In the genomic region with DNA sequence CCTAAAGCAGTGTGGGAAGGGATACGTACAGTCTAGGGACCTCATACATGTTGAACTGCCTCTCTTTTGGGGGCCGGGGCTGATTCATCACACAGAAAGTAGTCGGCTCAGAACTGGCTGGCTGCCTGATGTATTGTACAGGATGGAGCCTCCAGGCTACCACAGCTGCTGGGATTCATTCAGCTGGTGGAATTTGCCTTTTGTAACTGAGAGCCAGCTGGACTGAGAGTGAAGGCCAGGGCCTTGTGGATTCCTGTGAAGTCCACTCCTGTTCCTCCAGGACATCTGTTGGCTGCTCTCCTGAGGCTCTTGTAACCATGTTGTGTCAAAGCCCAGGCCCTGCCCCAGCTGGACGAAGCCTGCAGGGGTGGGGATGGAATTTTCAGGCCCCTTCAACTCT, we compare ENCODE assay signal across 10 cellular contexts.
A peak's percentile ranks its signal among the peaks of the same experiment; 100 is the strongest.
DNase-seq lines count a peak whose midpoint lies in the region; ATAC-seq, FAIRE-seq and TF ChIP-seq lines count a peak whose summit lies in the region.
"Had no signal": no experiment of that assay in that cellular context is flagged by ENCODE, and none has a peak within 500 bp of the region (broad histone marks: within the 10 kb centered on the region; RNA-seq: fewer than 3 reads in every experiment).

No MANE protein-coding gene starts in this region.

- H3K23ac ChIP-seq in IMR-90 (ENCODE audit: low read depth, low read length), result no peak overlapping the region

- H3K56ac ChIP-seq in IMR-90 (ENCODE audit: extremely low read depth, insufficient read depth, low read length), result no peak overlapping the region

- H3K4me2 ChIP-seq in IMR-90 (ENCODE audit: low read depth, low read length) (0 out of 2 replicates have a peak overlapping the region, but pooled peaks have one; percentile 17), keratinocyte (ENCODE audit: control insufficient read depth, extremely low read depth, insufficient read depth, low read depth, low read length) (peak overlapping the region; percentile 49)

- peak; percentile 71 for FAIRE-seq in keratinocyte (lab: Jason Lieb, UNC)
- FAIRE-seq: islet of Langerhans had no signal

- 0 out of 2 replicates have a peak overlapping the region, but pooled peaks have one; percentile 9 for H2BK20ac ChIP-seq in IMR-90 (ENCODE audit: low read depth, low read length)

- H3K18ac ChIP-seq in IMR-90 (ENCODE audit: low read depth, low read length), result no peak overlapping the region

- H4K91ac ChIP-seq in IMR-90 (ENCODE audit: insufficient read depth, low read depth, low read length), result no peak overlapping the region

- ATAC-seq in IMR-90 (ENCODE audit: low read depth) (peak; percentile 97), GM19395 (IDR thresholded peaks at IDR 0.05; ENCODE audit: unreplicated experiment) (no peak), HG03469 (IDR thresholded peaks at IDR 0.05; ENCODE audit: unreplicated experiment) (no peak)

- H4K20me1 ChIP-seq in IMR-90 (ENCODE audit: insufficient read depth, low read length), result no peaks in the 10 kb centered on the region
- no peaks in the 10 kb centered on the region for H4K20me1 ChIP-seq in keratinocyte (ENCODE audit: control insufficient read depth, extremely low read depth, insufficient read depth, low read length)

- H3K79me1 ChIP-seq in IMR-90 (ENCODE audit: low read depth in 1 of 2, low read length in 2 of 2), result no peaks in the 10 kb centered on the region

- intact Hi-C loops in IMR-90 (cut with micrococcal nuclease), result loop anchor here (10.0 kb wide), 1 partner anchor 629 kb away; no protein-coding TSS in a partner anchor

- in situ Hi-C loops in IMR-90 (cut with MboI; ENCODE audit: low sequenced_read_pairs), result no loop called here

- no peak overlapping the region for H3K4me3 ChIP-seq in IMR-90 (ENCODE audit: insufficient read depth, low read depth, low read length)
- H3K4me3 ChIP-seq in choroid plexus epithelial cell (ENCODE audit: low read depth, low read length), result no peak overlapping the region
- H3K4me3 ChIP-seq in keratinocyte (ENCODE audit: control insufficient read depth in 2 of 3, extremely low read depth in 1 of 3, insufficient read depth in 2 of 3, low read depth in 1 of 3, low read length in 3 of 3), result no peak overlapping the region

- no peaks in the 10 kb centered on the region for H3K36me3 ChIP-seq in IMR-90 (ENCODE audit: control insufficient read depth, insufficient read depth, low read length)
- H3K36me3 ChIP-seq in keratinocyte (ENCODE audit: control insufficient read depth in 2 of 2, extremely low read depth in 1 of 2, insufficient read depth in 2 of 2, low read length in 2 of 2), result no peaks in the 10 kb centered on the region

- H4K5ac ChIP-seq in IMR-90 (ENCODE audit: low read depth, low read length), result no peak overlapping the region

- no peaks in the 10 kb centered on the region for H3K79me2 ChIP-seq in keratinocyte (ENCODE audit: control insufficient read depth, insufficient read depth, low read length)

- 0% methylated on average over 2 of the region's 4 CpGs; no CpG with 5 or more reads in 1 of the 2 experiments for WGBS in IMR-90 (ENCODE audit: extremely low coverage in 2 of 2, insufficient read length in 1 of 2), 2 experiments

- H3K4me1 Mint-ChIP-seq in activated T-cell treated with anti-CD3 and anti-CD28 coated beads, Interleukin-2, amount 50 U/mL, for 24 hours (ENCODE audit: low read depth), result no peaks in the 10 kb centered on the region
- H3K4me1 Mint-ChIP-seq: activated naive CD8-positive, alpha-beta T cell treated with anti-CD3 and anti-CD28 coated beads, Interleukin-2, amount 10 ng/mL, durations not matched to agents 7 days and 5 days had no signal

- H3K27me3 Mint-ChIP-seq in activated T-cell treated with anti-CD3 and anti-CD28 coated beads, Interleukin-2, amount 50 U/mL, for 24 hours, result no peaks in the 10 kb centered on the region
- H3K27me3 Mint-ChIP-seq: activated naive CD8-positive, alpha-beta T cell treated with anti-CD3 and anti-CD28 coated beads, Interleukin-2, amount 10 ng/mL, durations not matched to agents 7 days and 5 days had no signal

- H3K27ac ChIP-seq in IMR-90 (ENCODE audit: insufficient read depth, low read length) (peak overlapping the region; percentile 29; the same call in 1 of the 2 replicates), keratinocyte (ENCODE audit: control insufficient read depth, insufficient read depth, low read length) (no peak overlapping the region)

- POLR2A ChIA-PET in IMR-90 (lab: Charles Lee; ENCODE audit: unreplicated experiment), result no interaction called here

- dilution Hi-C loops in IMR-90 (cut with HindIII; ENCODE audit: low sequenced_read_pairs, unreplicated experiment), result no loop called here
- dilution Hi-C loops in keratinocyte (cut with MboI; ENCODE audit: extremely low pct_ligation_motif_present, low sequenced_read_pairs), result no loop called here

- H3K9me3 Mint-ChIP-seq in activated T-cell treated with anti-CD3 and anti-CD28 coated beads, Interleukin-2, amount 50 U/mL, for 24 hours, result no peaks in the 10 kb centered on the region
- H3K9me3 Mint-ChIP-seq: activated naive CD8-positive, alpha-beta T cell treated with anti-CD3 and anti-CD28 coated beads, Interleukin-2, amount 10 ng/mL, durations not matched to agents 7 days and 5 days had no signal

- H3K9me1 ChIP-seq in IMR-90 (ENCODE audit: insufficient read depth, low read length), result no peaks in the 10 kb centered on the region
- H3K9me1 ChIP-seq in keratinocyte (ENCODE audit: control insufficient read depth, extremely low read depth, insufficient read depth, low read length), result no peaks in the 10 kb centered on the region

- no peak for TF ChIP-seq POLR2A in IMR-90 (IDR thresholded peaks at IDR 0.05; ENCODE audit: low read depth, low read length)

- H3K14ac ChIP-seq in IMR-90 (replicated peaks; ENCODE audit: low read depth, low read length), result 0 out of 2 replicates have a peak overlapping the region, but pooled peaks have one; percentile 5

- no peak overlapping the region for H3K4ac ChIP-seq in IMR-90 (ENCODE audit: low read depth, low read length)

- H3K4me3 Mint-ChIP-seq in activated T-cell treated with anti-CD3 and anti-CD28 coated beads, Interleukin-2, amount 50 U/mL, for 24 hours, result no peak overlapping the region
- H3K4me3 Mint-ChIP-seq: activated naive CD8-positive, alpha-beta T cell treated with anti-CD3 and anti-CD28 coated beads, Interleukin-2, amount 10 ng/mL, durations not matched to agents 7 days and 5 days had no signal

- peak; percentile 95 for DNase-seq in IMR-90
- peak; percentile 99 for DNase-seq in choroid plexus epithelial cell (ENCODE audit: low read depth)
- no peak for DNase-seq in keratinocyte (ENCODE audit: low read depth, low spot score)
- peak; percentile 51 for DNase-seq in stromal cell of bone marrow (ENCODE audit: low read depth)
- no peak for DNase-seq in activated T-cell treated with anti-CD3 and anti-CD28 coated beads, Interleukin-2, amount 50 U/mL, for 24 hours
- no peak for DNase-seq in NK-92 (lab: John Stamatoyannopoulos, UW; ENCODE audit: unreplicated experiment)
- DNase-seq: activated naive CD8-positive, alpha-beta T cell treated with anti-CD3 and anti-CD28 coated beads, Interleukin-2, amount 10 ng/mL, durations not matched to agents 7 days and 5 days had no signal

- H2BK15ac ChIP-seq in IMR-90 (ENCODE audit: low read depth, low read length), result no peak overlapping the region

- no peak overlapping the region for H2AK9ac ChIP-seq in IMR-90 (replicated peaks; ENCODE audit: low read depth, low read length, poor library complexity)

- H3K27me3 ChIP-seq in IMR-90 (ENCODE audit: control insufficient read depth, insufficient read depth, low read length) (no peaks in the 10 kb centered on the region), keratinocyte (ENCODE audit: control insufficient read depth, extremely low read depth, insufficient read depth, low read length) (no peaks in the 10 kb centered on the region)

- TF ChIP-seq RAD21 in IMR-90 (IDR thresholded peaks at IDR 0.05; ENCODE audit: low read length), result no peak

- 0 out of 2 replicates have a peak overlapping the region, but pooled peaks have one; percentile 29 for H2AK5ac ChIP-seq in IMR-90 (ENCODE audit: low read depth, low read length)

- H2BK120ac ChIP-seq in IMR-90 (ENCODE audit: low read depth, low read length), result no peak overlapping the region

- H3K4me1 ChIP-seq in IMR-90 (ENCODE audit: control insufficient read depth, insufficient read depth, low read length), result peaks cover 2% of the 10 kb centered on the region; the same call in 1 of the 2 replicates
- H3K4me1 ChIP-seq in keratinocyte (ENCODE audit: control insufficient read depth, extremely low read depth, insufficient read depth, low read length), result peaks cover 22% of the 10 kb centered on the region

- no peak overlapping the region for H3K9ac ChIP-seq in IMR-90 (ENCODE audit: low read depth, low read length)
- H3K9ac ChIP-seq in keratinocyte (ENCODE audit: control insufficient read depth, extremely low read depth, insufficient read depth, low read length), result no peak overlapping the region

- H3K27ac Mint-ChIP-seq in activated T-cell treated with anti-CD3 and anti-CD28 coated beads, Interleukin-2, amount 50 U/mL, for 24 hours, result no peak overlapping the region
- H3K27ac Mint-ChIP-seq: activated naive CD8-positive, alpha-beta T cell treated with anti-CD3 and anti-CD28 coated beads, Interleukin-2, amount 10 ng/mL, durations not matched to agents 7 days and 5 days had no signal

- CTCF ChIA-PET in IMR-90 (lab: Yijun Ruan, JAX), result interaction anchor here (1.4 kb wide), 1 partner anchor 576 kb away, joined by 5 read pairs; no protein-coding TSS in a partner anchor

- no TSS peak for BruUV-seq in IMR-90 (replicated peaks; lab: Mats Ljungman, UMichigan)

- peak overlapping the region; percentile 27 for H2BK5ac ChIP-seq in IMR-90 (ENCODE audit: low read depth, low read length, poor library complexity, severe bottlenecking)

- H3K9me3 ChIP-seq in IMR-90 (ENCODE audit: control insufficient read depth, insufficient read depth, low read length) (no peaks in the 10 kb centered on the region), keratinocyte (ENCODE audit: control insufficient read depth, low read depth, low read length) (no peaks in the 10 kb centered on the region)

- no peak for TF ChIP-seq CTCF in IMR-90 (conservative IDR thresholded peaks at IDR 0.05; ENCODE audit: low read depth, low read length)
- TF ChIP-seq CTCF in choroid plexus epithelial cell (conservative IDR thresholded peaks at IDR 0.05; ENCODE audit: low read depth, low read length), result no peak
- TF ChIP-seq CTCF in keratinocyte (optimal IDR thresholded peaks at IDR 0.05 in 1 of 3, IDR thresholded peaks at IDR 0.05 in 1 of 3, conservative IDR thresholded peaks at IDR 0.05 in 1 of 3; ENCODE audit: extremely low read depth in 1 of 3, insufficient read depth in 2 of 3, low read length in 3 of 3), result no peak

- no peaks in the 10 kb centered on the region for H3K36me3 Mint-ChIP-seq in activated T-cell treated with anti-CD3 and anti-CD28 coated beads, Interleukin-2, amount 50 U/mL, for 24 hours (ENCODE audit: low read depth)
- H3K36me3 Mint-ChIP-seq: activated naive CD8-positive, alpha-beta T cell treated with anti-CD3 and anti-CD28 coated beads, Interleukin-2, amount 10 ng/mL, durations not matched to agents 7 days and 5 days had no signal

- H4K8ac ChIP-seq in IMR-90 (ENCODE audit: low read depth in 2 of 2, low read length in 2 of 2), result no peak overlapping the region

- H2AFZ ChIP-seq in IMR-90 (replicated peaks; ENCODE audit: low read length, poor library complexity), result peak overlapping the region; percentile 74
- H2AFZ ChIP-seq in keratinocyte (ENCODE audit: control insufficient read depth, low read length), result no peak overlapping the region

TF ChIP-seq in IMR-90, 13 proteins besides CTCF, POLR2A, EP300 and RAD21 (continues in another document):
- TF ChIP-seq RFX5 (IDR thresholded peaks at IDR 0.05; ENCODE audit: low read depth, low read length), result no peak

Comparison
In these comparisons a context has a peak if more than half of its experiments do, and no peak if none do; other contexts are left out.
1. DNase-seq: peak in IMR-90 (single experiment), choroid plexus epithelial cell (single experiment) and stromal cell of bone marrow (single experiment); none in keratinocyte (single experiment), activated T-cell treated with anti-CD3 and anti-CD28 coated beads, Interleukin-2, amount 50 U/mL, for 24 hours (single experiment) and NK-92 (single experiment).